ENCODE assay signal across 8 cellular contexts in genomic region chr21:44011774-44012473, GRCh38. TPM values are rescaled to one million over a fixed set of nuclear protein-coding genes. Genes with fewer than 3 reads are reported as not detected.
DNase-seq lines count a peak whose midpoint lies in the region; ATAC-seq and TF ChIP-seq lines count a peak whose summit lies in the region.

Gene TRAPPC10, plus strand, starts transcription at chr21:44012309. Its CDS starts 185 bp downstream, at chr21:44012494.

- DNase-seq in AG09319 (ENCODE audit: extremely low read depth, low read depth) (peak; percentile 60), NCI-H524 treated with DMSO at 0.1 percent for 48 hours (lab: John Stamatoyannopoulos, UW) (peak; percentile 13), cortex of kidney (lab: John Stamatoyannopoulos, UW) (peak; percentile 39), left lobe of liver (ENCODE audit: low spot score) (peak; percentile 88)
- peak; percentile 80 for DNase-seq in activated CD4-positive, alpha-beta T cell treated with anti-CD3 and anti-CD28 coated beads, Interleukin-2, amount 10 ng/mL, durations not matched to agents 7 days and 5 days
- peak; percentile 78 for DNase-seq in stimulated activated CD4-positive, alpha-beta T cell treated with anti-CD3 and anti-CD28 coated beads, Interleukin-1b, Interleukin-23, amount 100 ng/mL, for 48 hours

- peak within 1 kb of the TSS; percentile 93 for H3K27ac Mint-ChIP-seq in activated CD4-positive, alpha-beta T cell treated with anti-CD3 and anti-CD28 coated beads, Interleukin-2, amount 10 ng/mL, durations not matched to agents 7 days and 5 days

- H3K4me1 Mint-ChIP-seq in activated CD4-positive, alpha-beta T cell treated with anti-CD3 and anti-CD28 coated beads, Interleukin-2, amount 10 ng/mL, durations not matched to agents 7 days and 5 days, result peaks cover 45% of the 10 kb centered on the region

- CTCF ChIA-PET in activated CD4-positive, alpha-beta T cell treated with anti-CD3 and anti-CD28 coated beads, Interleukin-2, amount 10 ng/mL, durations not matched to agents 7 days and 5 days (lab: Charles Lee), result interaction anchor here (0.6 to 1.8 kb wide), 3 partner anchors 8 to 20 kb away, joined by 3 to 7 read pairs (median 3); no protein-coding TSS in a partner anchor

- POLR2A ChIA-PET in activated CD4-positive, alpha-beta T cell treated with anti-CD3 and anti-CD28 coated beads, Interleukin-2, amount 10 ng/mL, durations not matched to agents 7 days and 5 days (lab: Charles Lee), result no interaction called here

- peak within 1 kb of the TSS; percentile 87 for H3K4me3 Mint-ChIP-seq in activated CD4-positive, alpha-beta T cell treated with anti-CD3 and anti-CD28 coated beads, Interleukin-2, amount 10 ng/mL, durations not matched to agents 7 days and 5 days

- ATAC-seq in GM18909 (IDR thresholded peaks at IDR 0.05; ENCODE audit: poor library complexity, unreplicated experiment), result peak; percentile 71
- ATAC-seq in HG03159 (IDR thresholded peaks at IDR 0.05; ENCODE audit: unreplicated experiment), result peak; percentile 74
- ATAC-seq in left lobe of liver, result peak; percentile 78

- peaks cover 14% of the 10 kb centered on the region for H3K36me3 Mint-ChIP-seq in activated CD4-positive, alpha-beta T cell treated with anti-CD3 and anti-CD28 coated beads, Interleukin-2, amount 10 ng/mL, durations not matched to agents 7 days and 5 days (ENCODE audit: low read depth)

- no peaks in the 10 kb centered on the region for H3K9me3 Mint-ChIP-seq in activated CD4-positive, alpha-beta T cell treated with anti-CD3 and anti-CD28 coated beads, Interleukin-2, amount 10 ng/mL, durations not matched to agents 7 days and 5 days

- TF ChIP-seq CTCF in AG09319 (IDR thresholded peaks at IDR 0.05; ENCODE audit: low read depth, low read length), result no peak

- H3K27me3 Mint-ChIP-seq in activated CD4-positive, alpha-beta T cell treated with anti-CD3 and anti-CD28 coated beads, Interleukin-2, amount 10 ng/mL, durations not matched to agents 7 days and 5 days, result no peaks in the 10 kb centered on the region

RNA-seq across cellular contexts. Expression of gene TRAPPC10, which starts in this region (rescaled TPM):
- 10 to 100 TPM; 61.7 to 76.9 TPM for total RNA-seq in activated CD4-positive, alpha-beta T cell treated with anti-CD3 and anti-CD28 coated beads, Interleukin-2, amount 10 ng/mL, durations not matched to agents 7 days and 5 days
- 21.2 TPM for total RNA-seq in left lobe of liver

Comparison
In these comparisons a context has a peak if more than half of its experiments do, and no peak if none do; other contexts are left out.
1. Peak in every context shown above with its lines: DNase-seq and ATAC-seq.
2. DNase-seq: peak in every context shown above with its lines; median percentile 88 in left lobe of liver; 80 in activated CD4-positive, alpha-beta T cell treated with anti-CD3 and anti-CD28 coated beads, Interleukin-2, amount 10 ng/mL, durations not matched to agents 7 days and 5 days; 78 in stimulated activated CD4-positive, alpha-beta T cell treated with anti-CD3 and anti-CD28 coated beads, Interleukin-1b, Interleukin-23, amount 100 ng/mL, for 48 hours; 60 in AG09319; 39 in cortex of kidney; 13 in NCI-H524 treated with DMSO at 0.1 percent for 48 hours.